ENCODE assay signal across 18 cellular contexts in the genomic region with DNA sequence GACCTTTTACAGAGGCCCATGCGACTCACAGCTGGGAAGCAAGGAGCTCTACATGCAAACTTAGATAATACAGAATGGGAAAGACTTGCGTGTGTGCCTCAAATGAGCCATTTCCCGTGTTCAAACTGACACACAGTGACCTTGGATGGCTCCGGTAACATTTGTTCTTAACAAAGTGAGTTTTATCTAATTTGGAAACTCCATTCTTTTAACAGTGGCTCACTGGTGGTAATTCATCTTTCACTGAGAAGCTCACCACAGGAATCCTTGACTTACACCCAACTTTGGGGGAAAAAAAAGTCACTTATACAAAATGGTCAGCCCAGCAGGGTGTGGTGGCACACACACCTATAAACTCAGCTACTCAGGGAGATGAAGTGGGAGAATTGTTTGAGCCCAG.
"Had no signal": no experiment of that assay in that cellular context is flagged by ENCODE, and none has a peak within 500 bp of the region (broad histone marks: within the 10 kb centered on the region; RNA-seq: fewer than 3 reads in every experiment).

No MANE protein-coding gene starts in this region.

- H3K27me3 Mint-ChIP-seq: activated CD8-positive, alpha-beta memory T cell treated with anti-CD3 and anti-CD28 coated beads, Interleukin-2, amount 10 ng/mL, durations not matched to agents 7 days and 5 days; activated naive CD8-positive, alpha-beta T cell treated with anti-CD3 and anti-CD28 coated beads, Interleukin-2, amount 10 ng/mL, durations not matched to agents 7 days and 5 days had no signal

- H3K36me3 ChIP-seq: ascending aorta, suprapubic skin, upper lobe of left lung had no signal

- H3K4me3 Mint-ChIP-seq: activated CD8-positive, alpha-beta memory T cell treated with anti-CD3 and anti-CD28 coated beads, Interleukin-2, amount 10 ng/mL, durations not matched to agents 7 days and 5 days; activated naive CD8-positive, alpha-beta T cell treated with anti-CD3 and anti-CD28 coated beads, Interleukin-2, amount 10 ng/mL, durations not matched to agents 7 days and 5 days; activated T-cell treated with anti-CD3 and anti-CD28 coated beads, Interleukin-2, amount 50 U/mL, for 4 hours; natural killer cell had no signal

- DNase-seq: activated CD4-positive, alpha-beta T cell treated with anti-CD3 and anti-CD28 coated beads, Interleukin-2, amount 50 U/mL, for 4 hours; activated CD4-positive, CD25-positive, alpha-beta regulatory T cell treated with anti-CD3 and anti-CD28 coated beads, Interleukin-2, amount 50 U/mL, for 72 hours; activated CD8-positive, alpha-beta memory T cell treated with anti-CD3 and anti-CD28 coated beads, Interleukin-2, amount 10 ng/mL, durations not matched to agents 7 days and 5 days; activated gamma-delta T cell; activated naive CD8-positive, alpha-beta T cell treated with anti-CD3 and anti-CD28 coated beads, Interleukin-2, amount 10 ng/mL, durations not matched to agents 7 days and 5 days; activated T-cell treated with anti-CD3 and anti-CD28 coated beads, Interleukin-2, amount 50 U/mL, for 4 hours; central memory CD4-positive, alpha-beta T cell; cortex of kidney; effector memory CD4-positive, alpha-beta T cell; foreskin keratinocyte; heart left ventricle; islet precursor cell; natural killer cell; psoas muscle; stimulated activated naive CD8-positive, alpha-beta T cell treated with anti-CD3 and anti-CD28 coated beads, Interleukin-15, Interleukin-2, amounts not matched to agents 100 U/mL and 50 U/mL, for 24 hours; upper lobe of left lung had no signal

- H3K27ac Mint-ChIP-seq: activated CD8-positive, alpha-beta memory T cell treated with anti-CD3 and anti-CD28 coated beads, Interleukin-2, amount 10 ng/mL, durations not matched to agents 7 days and 5 days; activated naive CD8-positive, alpha-beta T cell treated with anti-CD3 and anti-CD28 coated beads, Interleukin-2, amount 10 ng/mL, durations not matched to agents 7 days and 5 days; natural killer cell had no signal

- H3K27ac ChIP-seq: ascending aorta, foreskin keratinocyte, heart left ventricle, psoas muscle, suprapubic skin, upper lobe of left lung had no signal

- H3K36me3 Mint-ChIP-seq: activated CD8-positive, alpha-beta memory T cell treated with anti-CD3 and anti-CD28 coated beads, Interleukin-2, amount 10 ng/mL, durations not matched to agents 7 days and 5 days; activated naive CD8-positive, alpha-beta T cell treated with anti-CD3 and anti-CD28 coated beads, Interleukin-2, amount 10 ng/mL, durations not matched to agents 7 days and 5 days; natural killer cell had no signal

- H3K4me1 ChIP-seq: ascending aorta, foreskin keratinocyte, psoas muscle, suprapubic skin, upper lobe of left lung had no signal

- H3K4me1 Mint-ChIP-seq: activated CD8-positive, alpha-beta memory T cell treated with anti-CD3 and anti-CD28 coated beads, Interleukin-2, amount 10 ng/mL, durations not matched to agents 7 days and 5 days; activated naive CD8-positive, alpha-beta T cell treated with anti-CD3 and anti-CD28 coated beads, Interleukin-2, amount 10 ng/mL, durations not matched to agents 7 days and 5 days; natural killer cell had no signal

- H3K4me3 ChIP-seq: ascending aorta, heart left ventricle, psoas muscle, suprapubic skin, upper lobe of left lung had no signal

- H3K27me3 ChIP-seq: ascending aorta, foreskin keratinocyte, heart left ventricle, suprapubic skin, upper lobe of left lung had no signal

- H3K9me3 ChIP-seq: ascending aorta, heart left ventricle, psoas muscle, suprapubic skin, upper lobe of left lung had no signal

- H3K9me3 Mint-ChIP-seq: activated naive CD8-positive, alpha-beta T cell treated with anti-CD3 and anti-CD28 coated beads, Interleukin-2, amount 10 ng/mL, durations not matched to agents 7 days and 5 days; activated T-cell treated with anti-CD3 and anti-CD28 coated beads, Interleukin-2, amount 50 U/mL, for 4 hours had no signal
